ENCODE assay signal across 8 cellular contexts in the genomic region with DNA sequence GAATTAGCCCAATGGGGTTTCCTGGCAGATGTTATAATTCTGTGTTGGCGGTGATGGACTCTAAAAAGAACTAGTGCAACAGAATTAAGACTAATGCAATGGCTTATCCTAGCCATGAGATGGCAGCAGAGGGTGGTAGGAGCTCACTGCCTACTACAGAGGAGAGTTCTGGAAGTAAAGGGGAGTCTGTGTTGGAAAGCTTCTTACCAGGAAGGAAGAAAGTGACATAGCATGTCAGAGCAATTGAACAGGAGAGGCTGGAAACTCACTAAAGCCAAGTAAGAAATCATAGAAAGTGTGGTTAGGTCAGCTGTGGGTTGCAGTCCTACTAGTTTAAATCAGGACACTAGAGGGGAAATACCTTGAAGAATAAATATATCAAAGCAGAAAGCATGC. TPM values are rescaled to one million over a fixed set of nuclear protein-coding genes. Genes with fewer than 3 reads are reported as not detected.
A peak's percentile ranks its signal among the peaks of the same experiment; 100 is the strongest.
DNase-seq lines count a peak whose midpoint lies in the region; ATAC-seq and TF ChIP-seq lines count a peak whose summit lies in the region.

No MANE protein-coding gene starts in this region.

- peak; percentile 38 for DNase-seq in D341Med (ENCODE audit: low spot score)
- DNase-seq in NCI-H1694 treated with DMSO at 0.1 percent for 48 hours (lab: John Stamatoyannopoulos, UW): peak; percentile 59
- peak; percentile 1 for DNase-seq in activated naive CD8-positive, alpha-beta T cell treated with anti-CD3 and anti-CD28 coated beads, Interleukin-2, amount 50 U/mL, for 24 hours
- DNase-seq in heart left ventricle: peak in 2 of 5 donors; percentile 9 to 16
- no peak for DNase-seq in sciatic nerve (ENCODE audit: low spot score)
- DNase-seq in activated effector memory CD4-positive, alpha-beta T cell treated with anti-CD3 and anti-CD28 coated beads, Interleukin-2, amount 50 U/mL, for 16 hours: no peak

- TF ChIP-seq POLR2A in heart left ventricle (IDR thresholded peaks at IDR 0.05): no peak

- H3K36me3 ChIP-seq in heart left ventricle: no peaks in the 10 kb centered on the region

- no peaks in the 10 kb centered on the region for H3K9me3 Mint-ChIP-seq in activated naive CD8-positive, alpha-beta T cell treated with anti-CD3 and anti-CD28 coated beads, Interleukin-2, amount 50 U/mL, for 24 hours

- no peak overlapping the region for H3K4me3 Mint-ChIP-seq in activated naive CD8-positive, alpha-beta T cell treated with anti-CD3 and anti-CD28 coated beads, Interleukin-2, amount 50 U/mL, for 24 hours

- no peak overlapping the region for H3K27ac ChIP-seq in heart left ventricle

- H3K27me3 ChIP-seq in heart left ventricle: peaks cover 0 to 47% (median 0%) of the 10 kb centered on the region in 9 donors

- no peaks in the 10 kb centered on the region for H3K36me3 Mint-ChIP-seq in activated naive CD8-positive, alpha-beta T cell treated with anti-CD3 and anti-CD28 coated beads, Interleukin-2, amount 50 U/mL, for 24 hours (ENCODE audit: low read depth)

- H3K4me1 Mint-ChIP-seq in activated naive CD8-positive, alpha-beta T cell treated with anti-CD3 and anti-CD28 coated beads, Interleukin-2, amount 50 U/mL, for 24 hours: peaks cover 2% of the 10 kb centered on the region

- ATAC-seq in GM18861 (IDR thresholded peaks at IDR 0.05; ENCODE audit: unreplicated experiment) (peak; percentile 82), HG02943 (IDR thresholded peaks at IDR 0.05; ENCODE audit: low read depth, unreplicated experiment) (peak; percentile 83), heart left ventricle (peak in 3 of 4 donors; percentile 68 to 86 (median 82)), sciatic nerve (peak; percentile 90)
- ATAC-seq in activated naive CD8-positive, alpha-beta T cell treated with anti-CD3 and anti-CD28 coated beads, Interleukin-2, amount 50 U/mL, for 24 hours: no peak

- TF ChIP-seq CTCF in heart left ventricle (IDR thresholded peaks at IDR 0.05): peak; percentile 35 to 76 (median 62)

- H3K4me3 ChIP-seq in heart left ventricle: no peak overlapping the region

- peaks cover 5% of the 10 kb centered on the region for H3K27me3 Mint-ChIP-seq in activated naive CD8-positive, alpha-beta T cell treated with anti-CD3 and anti-CD28 coated beads, Interleukin-2, amount 50 U/mL, for 24 hours

- no peaks in the 10 kb centered on the region for H3K9me3 ChIP-seq in heart left ventricle

- H3K4me1 ChIP-seq in heart left ventricle: peaks cover 0 to 7% (median 0%) of the 10 kb centered on the region in 12 donors

- no peak overlapping the region for H3K27ac Mint-ChIP-seq in activated naive CD8-positive, alpha-beta T cell treated with anti-CD3 and anti-CD28 coated beads, Interleukin-2, amount 50 U/mL, for 24 hours

- intact Hi-C loops in heart left ventricle (cut with DNase I) (loop anchor here in 8 of 10 donors (1.0 to 10.0 kb wide), 9 partner anchors 173 to 775 kb away; no protein-coding TSS in a partner anchor), sciatic nerve (cut with DNase I) (no loop called here)

- WGBS in heart left ventricle, 4 donors: 4 to 24% (median 11%) methylated on average over 1 of the region's 1 CpG

RNA-seq across cellular contexts. Expression of a gene that starts 6.3 kb away (rescaled TPM):
- total RNA-seq in heart left ventricle (not detected), sciatic nerve (not detected)
- polyA plus RNA-seq in heart left ventricle: not detected

Comparison
In these comparisons a context has a peak if more than half of its experiments do, and no peak if none do; other contexts are left out.
1. DNase-seq: peak in D341Med (single experiment), NCI-H1694 treated with DMSO at 0.1 percent for 48 hours (single experiment) and activated naive CD8-positive, alpha-beta T cell treated with anti-CD3 and anti-CD28 coated beads, Interleukin-2, amount 50 U/mL, for 24 hours (single experiment); none in sciatic nerve (single experiment) and activated effector memory CD4-positive, alpha-beta T cell treated with anti-CD3 and anti-CD28 coated beads, Interleukin-2, amount 50 U/mL, for 16 hours (single experiment).